In the genomic region with DNA sequence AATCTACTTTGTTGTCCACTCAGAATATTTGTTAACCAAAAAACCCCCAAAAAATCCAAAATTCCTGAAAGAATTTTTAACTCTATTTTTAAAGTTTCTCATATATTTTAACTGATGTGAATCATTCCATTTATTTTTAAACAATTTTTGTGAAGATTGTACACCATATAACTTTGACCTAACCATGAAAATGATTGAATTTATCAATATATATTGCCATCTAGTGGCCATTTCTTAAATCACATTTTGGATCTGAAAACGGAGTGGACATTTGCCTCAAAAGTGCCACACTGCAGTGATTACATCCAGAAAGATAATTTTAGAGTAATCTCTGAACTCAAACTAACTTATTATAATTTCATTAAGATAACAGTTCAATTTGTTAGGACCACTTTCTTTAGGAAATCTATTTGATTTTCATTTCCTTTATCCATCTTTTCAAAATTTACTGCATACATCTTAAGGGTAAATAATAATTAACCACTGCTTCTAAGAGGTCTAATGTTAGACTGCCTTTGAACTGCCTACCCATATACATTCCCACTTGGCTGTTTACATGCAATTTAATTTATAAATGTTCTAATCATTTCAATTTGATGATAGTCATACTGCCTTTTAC, we compare ENCODE assay signal across 7 cellular contexts.
DNase-seq lines count a peak whose midpoint lies in the region; ATAC-seq, FAIRE-seq and TF ChIP-seq lines count a peak whose summit lies in the region.

No MANE protein-coding gene starts in this region.

- no peaks in the 10 kb centered on the region for H4K20me1 ChIP-seq in K562 (replicated peaks; ENCODE audit: control insufficient read depth, insufficient read depth, low read length)

- POLR2A ChIA-PET in HEK293T (lab: Yijun Ruan, JAX): interaction anchor here (2.2 kb wide), 1 partner anchor 70 kb away, joined by 8 read pairs; no protein-coding TSS in a partner anchor
- POLR2A ChIA-PET in K562 (lab: Yijun Ruan, JAX): no interaction called here

- BruUV-seq in K562 (replicated peaks; lab: Mats Ljungman, UMichigan): no TSS peak

- 5% methylated on average over 1 of the region's 1 CpG for WGBS in K562 (ENCODE audit: insufficient coverage, low coverage, missing lambda C conversion rate)

- no peaks in the 10 kb centered on the region for H3K9me1 ChIP-seq in K562 (ENCODE audit: control insufficient read depth, insufficient read depth, low read length)

- TF ChIP-seq EP300 in K562 (IDR thresholded peaks at IDR 0.05; ENCODE audit: low read length): no peak

- no peaks in the 10 kb centered on the region for H3K4me1 ChIP-seq in K562 (replicated peaks in 1 of 2; ENCODE audit: control insufficient read depth in 2 of 2, insufficient read depth in 2 of 2, low read length in 2 of 2)

- no peak overlapping the region for H3K4me2 ChIP-seq in K562 (ENCODE audit: insufficient read depth, low read length)

- ATAC-seq in K562: peak; percentile 83
- no peak for ATAC-seq in HG03432 (IDR thresholded peaks at IDR 0.05; ENCODE audit: unreplicated experiment)

- peak; percentile 26 for FAIRE-seq in K562 (lab: Jason Lieb, UNC)

- no peak for TF ChIP-seq POLR2A in K562 (conservative IDR thresholded peaks at IDR 0.05)

- no peaks in the 10 kb centered on the region for H3K27me3 ChIP-seq in K562 (ENCODE audit: control insufficient read depth in 2 of 2, insufficient read depth in 2 of 2, low read length in 2 of 2)

- peak; percentile 39 for TF ChIP-seq CTCF in GM12865 (IDR thresholded peaks at IDR 0.05; ENCODE audit: insufficient read depth, low read depth, low read length, missing control alignments)
- peak in 2 of 3 experiments; percentile 50 to 62; a peak in 4 of 6 replicates for TF ChIP-seq CTCF in K562 (IDR thresholded peaks at IDR 0.05 in 2 of 3, conservative IDR thresholded peaks at IDR 0.05 in 1 of 3; ENCODE audit: insufficient read depth in 2 of 3, low read depth in 1 of 3, low read length in 3 of 3)

- no peaks in the 10 kb centered on the region for H3K9me3 ChIP-seq in K562 (replicated peaks; ENCODE audit: control insufficient read depth, insufficient read depth, low read depth, low read length)

- intact Hi-C loops in K562 (cut with micrococcal nuclease): loop anchor here (1.0 to 5.0 kb wide), 3 partner anchors 451 to 1097 kb away; no protein-coding TSS in a partner anchor

- CTCF ChIA-PET in HEK293T (lab: Yijun Ruan, JAX): interaction anchor here (0.6 to 1.3 kb wide), 3 partner anchors 10 to 1279 kb away, joined by 3 to 7 read pairs (median 3); no protein-coding TSS in a partner anchor
- CTCF ChIA-PET in K562 (lab: Yijun Ruan, JAX; ENCODE audit: low intra/inter-chr PET ratio): interaction anchor here (1.3 kb wide), 1 partner anchor 1097 kb away, joined by 4 read pairs; no protein-coding TSS in a partner anchor

- peak; percentile 70 to 73 for TF ChIP-seq RAD21 in K562 (CRISPR knock-in tag; conservative IDR thresholded peaks at IDR 0.05 in 1 of 2, IDR thresholded peaks at IDR 0.05 in 1 of 2)

- H3K4me3 ChIP-seq in GM12865 (ENCODE audit: low read depth, low read length): no peak overlapping the region
- no peak overlapping the region for H3K4me3 ChIP-seq in K562

- in situ Hi-C loops in K562 (cut with MboI): no loop called here

- DNase-seq in GM12865 (ENCODE audit: low read depth): peak; percentile 47
- DNase-seq in HEK293T (ENCODE audit: extremely low spot score): peak; percentile 48
- DNase-seq in NCI-H1694 (lab: John Stamatoyannopoulos, UW): peak; percentile 39
- peak; percentile 12 to 56 (median 18) for DNase-seq in K562 (ENCODE audit: extremely low read depth in 1 of 4, low spot score in 3 of 4)
- DNase-seq in medulla oblongata (ENCODE audit: extremely low spot score): peak; percentile 63
- no peak for DNase-seq in NCI-H2107 (lab: John Stamatoyannopoulos, UW)

- H3K36me3 ChIP-seq in K562 (ENCODE audit: control insufficient read depth, insufficient read depth, low read length): no peaks in the 10 kb centered on the region

- no peak overlapping the region for H2AFZ ChIP-seq in K562 (ENCODE audit: low read depth, low read length)

- no peak overlapping the region for H3K9ac ChIP-seq in K562 (ENCODE audit: insufficient read depth in 1 of 2, low read depth in 2 of 2, low read length in 2 of 2)

- H3K27ac ChIP-seq in K562 (ENCODE audit: extremely low read depth, low read depth, low read length): no peak overlapping the region

- no peaks in the 10 kb centered on the region for H3K79me2 ChIP-seq in K562 (ENCODE audit: control insufficient read depth, insufficient read depth, low read length)

TF ChIP-seq in HEK293T, 16 proteins besides CTCF, POLR2A, EP300 and RAD21:
- TF ChIP-seq, protein P1, sequence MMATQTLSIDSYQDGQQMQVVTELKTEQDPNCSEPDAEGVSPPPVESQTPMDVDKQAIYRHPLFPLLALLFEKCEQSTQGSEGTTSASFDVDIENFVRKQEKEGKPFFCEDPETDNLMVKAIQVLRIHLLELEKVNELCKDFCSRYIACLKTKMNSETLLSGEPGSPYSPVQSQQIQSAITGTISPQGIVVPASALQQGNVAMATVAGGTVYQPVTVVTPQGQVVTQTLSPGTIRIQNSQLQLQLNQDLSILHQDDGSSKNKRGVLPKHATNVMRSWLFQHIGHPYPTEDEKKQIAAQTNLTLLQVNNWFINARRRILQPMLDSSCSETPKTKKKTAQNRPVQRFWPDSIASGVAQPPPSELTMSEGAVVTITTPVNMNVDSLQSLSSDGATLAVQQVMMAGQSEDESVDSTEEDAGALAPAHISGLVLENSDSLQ (IDR thresholded peaks at IDR 0.05): no peak
- TF ChIP-seq TARDBP (IDR thresholded peaks at IDR 0.05) (no peak), HDGF (IDR thresholded peaks at IDR 0.05; ENCODE audit: borderline replicate concordance) (no peak), ZNF384 (IDR thresholded peaks at IDR 0.05) (no peak), FOXA1 (IDR thresholded peaks at IDR 0.05) (no peak), NFRKB (IDR thresholded peaks at IDR 0.05) (no peak), ELF4 (IDR thresholded peaks at IDR 0.05) (no peak), SUZ12 (IDR thresholded peaks at IDR 0.05) (no peak), FOXK2 (IDR thresholded peaks at IDR 0.05) (no peak), LEF1 (IDR thresholded peaks at IDR 0.05; ENCODE audit: borderline replicate concordance) (no peak), BHLHE40 (IDR thresholded peaks at IDR 0.05; ENCODE audit: borderline replicate concordance) (no peak), L3MBTL2 (conservative IDR thresholded peaks at IDR 0.05) (no peak), ARNT (IDR thresholded peaks at IDR 0.05) (no peak), SP1 (IDR thresholded peaks at IDR 0.05) (no peak), CTBP1 (IDR thresholded peaks at IDR 0.05; ENCODE audit: borderline replicate concordance) (no peak)
TF ChIP-seq in HEK293T: peak in this region for 0.

TF ChIP-seq in K562, 482 proteins besides CTCF, POLR2A, EP300 and RAD21:
- TF ChIP-seq DEAF1 (CRISPR knock-in tag; IDR thresholded peaks at IDR 0.05): peak; percentile 67
- 0 out of 2 replicates have a peak, but pooled peaks have one; percentile 13 for TF ChIP-seq SMC3 (conservative IDR thresholded peaks at IDR 0.05; ENCODE audit: insufficient read depth, low read depth, low read length)
- no peak for TF ChIP-seq ZNF75A (CRISPR knock-in tag; IDR thresholded peaks at IDR 0.05)
- peak; percentile 20; the same call in 1 of the 2 replicates for TF ChIP-seq ARID3A (IDR thresholded peaks at IDR 0.05; ENCODE audit: borderline replicate concordance, low read depth, low read length)
